ENCODE assay signal across 8 cellular contexts in the genomic region with DNA sequence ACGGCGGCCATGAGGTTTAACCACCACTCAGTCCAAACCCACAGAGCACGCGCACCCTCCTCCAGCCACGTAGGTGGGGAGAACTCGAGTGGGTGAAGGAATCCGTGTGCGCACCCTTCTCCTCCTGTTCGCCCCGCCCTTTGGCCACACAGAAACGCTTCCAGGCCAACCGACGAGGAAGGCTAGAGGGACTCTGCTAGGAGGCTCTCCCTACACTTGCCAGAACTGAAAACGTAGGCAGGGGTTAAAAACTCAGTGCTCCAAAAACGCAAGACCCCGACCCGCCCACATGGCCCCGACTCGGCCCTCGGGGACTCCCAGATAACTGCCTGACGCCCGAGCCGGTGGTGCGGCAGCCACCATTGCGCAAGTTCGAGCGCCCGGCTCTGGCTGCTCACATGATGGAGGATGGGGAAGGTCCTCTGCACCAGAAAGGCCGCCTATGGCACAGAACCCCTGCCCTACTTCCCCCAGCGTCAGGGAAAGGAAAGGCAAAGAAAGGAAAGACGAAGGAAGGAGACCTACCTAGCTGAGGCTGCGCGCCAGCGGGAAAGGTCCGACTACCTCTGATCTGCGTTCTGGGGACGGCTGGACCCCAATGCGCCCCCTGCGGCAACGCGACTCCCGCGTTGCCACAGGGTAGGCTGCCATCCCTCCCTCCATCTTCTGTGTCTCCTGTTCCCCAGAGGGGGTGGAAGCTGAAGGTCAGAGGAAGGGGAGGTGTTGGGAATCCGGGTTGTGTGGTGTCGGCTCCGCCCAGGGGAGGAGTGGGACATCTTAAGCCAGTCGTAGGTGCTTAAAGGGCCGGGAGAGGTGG.
DNase-seq lines count a peak whose midpoint lies in the region; ATAC-seq, FAIRE-seq and TF ChIP-seq lines count a peak whose summit lies in the region.

No MANE protein-coding gene starts in this region.

- in situ Hi-C loops in GM18951 (cut with MboI; ENCODE audit: low sequenced_read_pairs, unreplicated experiment) (no loop called here), HepG2 (cut with HindIII; ENCODE audit: extremely low pct_ligation_motif_present, low pct_unique_long_range_greater_than_20kb) (no loop called here)

- H3K4me3 ChIP-seq in coronary artery: peak overlapping the region; percentile 71
- H3K4me3 ChIP-seq in HepG2 (replicated peaks in 1 of 3; ENCODE audit: insufficient read depth in 1 of 3, low read depth in 2 of 3, low read length in 3 of 3): no peak overlapping the region
- H3K4me3 ChIP-seq in upper lobe of left lung: peak overlapping the region; percentile 23 to 52 (median 43)

- no peaks in the 10 kb centered on the region for H3K4me1 Mint-ChIP-seq in activated CD8-positive, alpha-beta T cell treated with anti-CD3 and anti-CD28 coated beads, Interleukin-2, amount 10 ng/mL, durations not matched to agents 7 days and 5 days (ENCODE audit: low read depth)

- no peak overlapping the region for H3K27ac Mint-ChIP-seq in activated CD8-positive, alpha-beta T cell treated with anti-CD3 and anti-CD28 coated beads, Interleukin-2, amount 10 ng/mL, durations not matched to agents 7 days and 5 days

- ATAC-seq in HG03159 (IDR thresholded peaks at IDR 0.05; ENCODE audit: unreplicated experiment) (peak; percentile 80), HepG2 (no peak; the same call in 2 of the 3 replicates), upper lobe of left lung (ENCODE audit: low FRiP score in 2 of 2) (peak; percentile 83 to 89)
- no peak for ATAC-seq in activated CD8-positive, alpha-beta T cell treated with anti-CD3 and anti-CD28 coated beads, Interleukin-2, amount 10 ng/mL, durations not matched to agents 7 days and 5 days

- CTCF ChIA-PET in HepG2 (lab: Yijun Ruan, JAX; ENCODE audit: low intra/inter-chr PET ratio, low total read pairs): no interaction called here
- CTCF ChIA-PET in activated CD8-positive, alpha-beta T cell treated with anti-CD3 and anti-CD28 coated beads, Interleukin-2, amount 10 ng/mL, durations not matched to agents 7 days and 5 days (lab: Charles Lee): no interaction called here

- DNase-seq in NCI-H526 treated with DMSO at 0.1 percent for 48 hours (lab: John Stamatoyannopoulos, UW): peak; percentile 48
- DNase-seq in coronary artery (ENCODE audit: low spot score): no peak
- no peak for DNase-seq in HepG2 (ENCODE audit: low spot score)
- peak; percentile 61 to 85 for DNase-seq in upper lobe of left lung
- DNase-seq in SIG-M5 (lab: John Stamatoyannopoulos, UW): no peak
- DNase-seq in activated CD8-positive, alpha-beta T cell treated with anti-CD3 and anti-CD28 coated beads, Interleukin-2, amount 10 ng/mL, durations not matched to agents 7 days and 5 days: no peak

- FAIRE-seq in HepG2 (lab: Jason Lieb, UNC): no peak

- H3K27me3 ChIP-seq in HepG2 (ENCODE audit: control insufficient read depth in 1 of 2, insufficient read depth in 2 of 2, low read length in 2 of 2): no peaks in the 10 kb centered on the region; a peak in 2 of 5 replicates
- no peaks in the 10 kb centered on the region for H3K27me3 ChIP-seq in upper lobe of left lung

- no peak overlapping the region for H2AFZ ChIP-seq in HepG2 (ENCODE audit: low read length)

- peaks cover 4% of the 10 kb centered on the region for H3K27me3 Mint-ChIP-seq in activated CD8-positive, alpha-beta T cell treated with anti-CD3 and anti-CD28 coated beads, Interleukin-2, amount 10 ng/mL, durations not matched to agents 7 days and 5 days (ENCODE audit: low read depth)

- 23% methylated on average over 6 of the region's 48 CpGs for WGBS in HepG2 (ENCODE audit: low lambda C conversion rate)
- 0 to 26% methylated on average over 1 to 46 of the region's 48 CpGs for WGBS in upper lobe of left lung, 2 donors

- no peak overlapping the region for H3K4me3 Mint-ChIP-seq in activated CD8-positive, alpha-beta T cell treated with anti-CD3 and anti-CD28 coated beads, Interleukin-2, amount 10 ng/mL, durations not matched to agents 7 days and 5 days

- no TSS peak for BruUV-seq in HepG2 (replicated peaks; lab: Mats Ljungman, UMichigan)

- peak overlapping the region; percentile 23; the same call in 1 of the 2 replicates for H3K4me2 ChIP-seq in HepG2 (ENCODE audit: low read depth, low read length)

- no peak for TF ChIP-seq EP300 in HepG2 (IDR thresholded peaks at IDR 0.05; ENCODE audit: low read depth in 2 of 2, low read length in 2 of 2)
- TF ChIP-seq EP300 in HepG2 (CRISPR knock-in tag; IDR thresholded peaks at IDR 0.05; ENCODE audit: borderline replicate concordance): no peak
- no peak for TF ChIP-seq EP300 in upper lobe of left lung (IDR thresholded peaks at IDR 0.05)

- POLR2A ChIA-PET in HepG2 (lab: Yijun Ruan, JAX): no interaction called here
- POLR2A ChIA-PET in activated CD8-positive, alpha-beta T cell treated with anti-CD3 and anti-CD28 coated beads, Interleukin-2, amount 10 ng/mL, durations not matched to agents 7 days and 5 days (lab: Charles Lee): no interaction called here

- no peak overlapping the region for H3K9ac ChIP-seq in HepG2 (ENCODE audit: insufficient read depth, low read depth, low read length)

- peak overlapping the region in 1 of 2 donors; percentile 13 for H3K27ac ChIP-seq in coronary artery
- no peak overlapping the region for H3K27ac ChIP-seq in HepG2 (ENCODE audit: extremely low read length, insufficient read depth, low read length)
- H3K27ac ChIP-seq in upper lobe of left lung: peak overlapping the region; percentile 45 to 71 (median 66)

- H4K20me1 ChIP-seq in HepG2 (ENCODE audit: insufficient read depth, low read length): no peaks in the 10 kb centered on the region

- TF ChIP-seq RAD21 in HepG2 (CRISPR knock-in tag; IDR thresholded peaks at IDR 0.05): no peak

- H3K36me3 ChIP-seq in HepG2 (replicated peaks in 1 of 2; ENCODE audit: control insufficient read depth in 1 of 2, insufficient read depth in 2 of 2, low read length in 2 of 2) (no peaks in the 10 kb centered on the region), upper lobe of left lung (no peaks in the 10 kb centered on the region)

- intact Hi-C loops in HepG2 (cut with micrococcal nuclease; ENCODE audit: unreplicated experiment): no loop called here

- TF ChIP-seq POLR2A in GM18951 (IDR thresholded peaks at IDR 0.05; ENCODE audit: extremely low read depth, insufficient read depth, insufficient read length): peak; percentile 42
- TF ChIP-seq POLR2A in HepG2 (IDR thresholded peaks at IDR 0.05; ENCODE audit: insufficient read depth in 1 of 2, low read depth in 2 of 2, low read length in 2 of 2): no peak
- peak in 1 of 4 donors; percentile 33 for TF ChIP-seq POLR2A in upper lobe of left lung (IDR thresholded peaks at IDR 0.05)

- H3K36me3 Mint-ChIP-seq in activated CD8-positive, alpha-beta T cell treated with anti-CD3 and anti-CD28 coated beads, Interleukin-2, amount 10 ng/mL, durations not matched to agents 7 days and 5 days (ENCODE audit: low read depth): no peaks in the 10 kb centered on the region

- TF ChIP-seq CTCF in coronary artery (IDR thresholded peaks at IDR 0.05): no peak
- no peak for TF ChIP-seq CTCF in HepG2 (CRISPR knock-in tag; IDR thresholded peaks at IDR 0.05)
- peak in 1 of 6 experiments; percentile 8 for TF ChIP-seq CTCF in upper lobe of left lung (IDR thresholded peaks at IDR 0.05)

- H3K9me3 Mint-ChIP-seq in activated CD8-positive, alpha-beta T cell treated with anti-CD3 and anti-CD28 coated beads, Interleukin-2, amount 10 ng/mL, durations not matched to agents 7 days and 5 days (ENCODE audit: insufficient read depth): no peaks in the 10 kb centered on the region

- H3K9me3 ChIP-seq in HepG2 (ENCODE audit: low read length) (no peaks in the 10 kb centered on the region), upper lobe of left lung (no peaks in the 10 kb centered on the region)

- H3K4me1 ChIP-seq in HepG2 (ENCODE audit: insufficient read depth, low read length) (no peaks in the 10 kb centered on the region; the same call in 1 of the 2 replicates), upper lobe of left lung (no peaks in the 10 kb centered on the region)

- H3K79me2 ChIP-seq in HepG2 (ENCODE audit: insufficient read depth, low read length): no peaks in the 10 kb centered on the region

TF ChIP-seq in HepG2, 621 proteins besides CTCF, POLR2A, EP300 and RAD21:
- TF ChIP-seq PITX1 (CRISPR knock-in tag; IDR thresholded peaks at IDR 0.05): no peak
- no peak for TF ChIP-seq TAF15 (IDR thresholded peaks at IDR 0.05; ENCODE audit: low read depth, low read length, poor library complexity, severe bottlenecking)
- TF ChIP-seq, protein P1, sequence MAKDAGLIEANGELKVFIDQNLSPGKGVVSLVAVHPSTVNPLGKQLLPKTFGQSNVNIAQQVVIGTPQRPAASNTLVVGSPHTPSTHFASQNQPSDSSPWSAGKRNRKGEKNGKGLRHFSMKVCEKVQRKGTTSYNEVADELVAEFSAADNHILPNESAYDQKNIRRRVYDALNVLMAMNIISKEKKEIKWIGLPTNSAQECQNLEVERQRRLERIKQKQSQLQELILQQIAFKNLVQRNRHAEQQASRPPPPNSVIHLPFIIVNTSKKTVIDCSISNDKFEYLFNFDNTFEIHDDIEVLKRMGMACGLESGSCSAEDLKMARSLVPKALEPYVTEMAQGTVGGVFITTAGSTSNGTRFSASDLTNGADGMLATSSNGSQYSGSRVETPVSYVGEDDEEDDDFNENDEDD (CRISPR knock-in tag; IDR thresholded peaks at IDR 0.05; ENCODE audit: borderline replicate concordance): no peak
- TF ChIP-seq CEBPB (IDR thresholded peaks at IDR 0.05; ENCODE audit: borderline replicate concordance, low read depth, low read length): peak; percentile 41; the same call in 1 of the 2 replicates
- TF ChIP-seq ZNF790 (CRISPR knock-in tag; IDR thresholded peaks at IDR 0.05; ENCODE audit: borderline replicate concordance): no peak
- TF ChIP-seq, protein P2, sequence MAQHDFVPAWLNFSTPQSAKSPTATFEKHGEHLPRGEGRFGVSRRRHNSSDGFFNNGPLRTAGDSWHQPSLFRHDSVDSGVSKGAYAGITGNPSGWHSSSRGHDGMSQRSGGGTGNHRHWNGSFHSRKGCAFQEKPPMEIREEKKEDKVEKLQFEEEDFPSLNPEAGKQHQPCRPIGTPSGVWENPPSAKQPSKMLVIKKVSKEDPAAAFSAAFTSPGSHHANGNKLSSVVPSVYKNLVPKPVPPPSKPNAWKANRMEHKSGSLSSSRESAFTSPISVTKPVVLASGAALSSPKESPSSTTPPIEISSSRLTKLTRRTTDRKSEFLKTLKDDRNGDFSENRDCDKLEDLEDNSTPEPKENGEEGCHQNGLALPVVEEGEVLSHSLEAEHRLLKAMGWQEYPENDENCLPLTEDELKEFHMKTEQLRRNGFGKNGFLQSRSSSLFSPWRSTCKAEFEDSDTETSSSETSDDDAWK (CRISPR knock-in tag; IDR thresholded peaks at IDR 0.05): no peak

Comparison
In these comparisons a context has a peak if more than half of its experiments do, and no peak if none do; other contexts are left out.
1. ATAC-seq: peak in HG03159 (single experiment) and upper lobe of left lung (2 of 2); none in HepG2 (single experiment) and activated CD8-positive, alpha-beta T cell treated with anti-CD3 and anti-CD28 coated beads, Interleukin-2, amount 10 ng/mL, durations not matched to agents 7 days and 5 days (single experiment).
2. DNase-seq: peak in NCI-H526 treated with DMSO at 0.1 percent for 48 hours (single experiment) and upper lobe of left lung (2 of 2); none in coronary artery (single experiment), HepG2 (single experiment), SIG-M5 (single experiment) and activated CD8-positive, alpha-beta T cell treated with anti-CD3 and anti-CD28 coated beads, Interleukin-2, amount 10 ng/mL, durations not matched to agents 7 days and 5 days (single experiment).
3. H3K4me3 ChIP-seq: peak in coronary artery (single experiment) and upper lobe of left lung (4 of 4); none in HepG2 (0 of 3).